In genomic region chr17:38676706-38677504, GRCh38 we compare ENCODE assay signal across 1 cellular context.
TF ChIP-seq lines count a peak whose summit lies in the region.

No MANE protein-coding gene starts in this region.

TF ChIP-seq in HepG2, 621 proteins besides CTCF, POLR2A, EP300 and RAD21 (continued from another document and continues in another):
- TF ChIP-seq ZNF382 (CRISPR knock-in tag; IDR thresholded peaks at IDR 0.05; ENCODE audit: borderline replicate concordance) = no peak
- TF ChIP-seq EEA1 (CRISPR knock-in tag; IDR thresholded peaks at IDR 0.05; ENCODE audit: borderline replicate concordance) = no peak
- TF ChIP-seq FOXO1 (CRISPR knock-in tag; IDR thresholded peaks at IDR 0.05) = peak; percentile 57
- TF ChIP-seq ZNF589 (CRISPR knock-in tag; conservative IDR thresholded peaks at IDR 0.05) = no peak; the same call in 1 of the 2 replicates
- TF ChIP-seq MYPOP (CRISPR knock-in tag; IDR thresholded peaks at IDR 0.05) = 0 out of 2 replicates have a peak, but pooled peaks have one; percentile 31
- TF ChIP-seq ZNF615 (CRISPR knock-in tag; IDR thresholded peaks at IDR 0.05; ENCODE audit: borderline replicate concordance) = no peak
- TF ChIP-seq NR3C1 (CRISPR knock-in tag; IDR thresholded peaks at IDR 0.05) = no peak
- no peak for TF ChIP-seq ZMAT3 (CRISPR knock-in tag; conservative IDR thresholded peaks at IDR 0.05)
- peak; percentile 70; the same call in 1 of the 2 replicates for TF ChIP-seq POGK (CRISPR knock-in tag; conservative IDR thresholded peaks at IDR 0.05)
- 0 out of 2 replicates have a peak, but pooled peaks have one; percentile 16 for TF ChIP-seq DR1 (CRISPR knock-in tag; IDR thresholded peaks at IDR 0.05)
- TF ChIP-seq ZSCAN20 (CRISPR knock-in tag; IDR thresholded peaks at IDR 0.05; ENCODE audit: borderline replicate concordance) = no peak
- TF ChIP-seq ZNF232 (CRISPR knock-in tag; IDR thresholded peaks at IDR 0.05; ENCODE audit: borderline replicate concordance) = no peak
- no peak for TF ChIP-seq ZSCAN29 (CRISPR knock-in tag; conservative IDR thresholded peaks at IDR 0.05)
- peak; percentile 28; the same call in 1 of the 2 replicates for TF ChIP-seq PHF8 (CRISPR knock-in tag; IDR thresholded peaks at IDR 0.05)
- no peak for TF ChIP-seq SMAD9 (CRISPR knock-in tag; IDR thresholded peaks at IDR 0.05)
- TF ChIP-seq ZFYVE20 (CRISPR knock-in tag; IDR thresholded peaks at IDR 0.05; ENCODE audit: borderline replicate concordance, low read depth) = no peak
- TF ChIP-seq PREB (CRISPR knock-in tag; IDR thresholded peaks at IDR 0.05) = no peak
- TF ChIP-seq CCDC6 (CRISPR knock-in tag; IDR thresholded peaks at IDR 0.05) = 0 out of 2 replicates have a peak, but pooled peaks have one; percentile 36
- no peak for TF ChIP-seq ZNF34 (CRISPR knock-in tag; IDR thresholded peaks at IDR 0.05; ENCODE audit: borderline replicate concordance)
- TF ChIP-seq ZNF569 (CRISPR knock-in tag; IDR thresholded peaks at IDR 0.05; ENCODE audit: borderline replicate concordance) = no peak
- no peak for TF ChIP-seq SNAI1 (CRISPR knock-in tag; IDR thresholded peaks at IDR 0.05; ENCODE audit: borderline replicate concordance)
- TF ChIP-seq ATRX (CRISPR knock-in tag; IDR thresholded peaks at IDR 0.05; ENCODE audit: borderline replicate concordance) = no peak
- no peak for TF ChIP-seq MED8 (CRISPR knock-in tag; IDR thresholded peaks at IDR 0.05; ENCODE audit: insufficient replicate concordance)
- TF ChIP-seq CBFB (CRISPR knock-in tag; IDR thresholded peaks at IDR 0.05) = peak; percentile 71; the same call in 1 of the 2 replicates
- no peak for TF ChIP-seq RNF219 (CRISPR knock-in tag; IDR thresholded peaks at IDR 0.05)
- no peak for TF ChIP-seq ZNF776 (CRISPR knock-in tag; IDR thresholded peaks at IDR 0.05)
- no peak for TF ChIP-seq NFRKB (IDR thresholded peaks at IDR 0.05)
- TF ChIP-seq CENPX (CRISPR knock-in tag; IDR thresholded peaks at IDR 0.05) = no peak
- TF ChIP-seq RBFOX2 (IDR thresholded peaks at IDR 0.05; ENCODE audit: low read depth, low read length) = no peak
- no peak for TF ChIP-seq KIAA2018 (CRISPR knock-in tag; IDR thresholded peaks at IDR 0.05; ENCODE audit: borderline replicate concordance)
- no peak for TF ChIP-seq NFE2L2 (IDR thresholded peaks at IDR 0.05; ENCODE audit: low read length)
- peak; percentile 45; the same call in 1 of the 2 replicates for TF ChIP-seq PAXIP1 (CRISPR knock-in tag; conservative IDR thresholded peaks at IDR 0.05)
- no peak for TF ChIP-seq HNRNPK (IDR thresholded peaks at IDR 0.05; ENCODE audit: low read depth, low read length, poor library complexity, severe bottlenecking)
- TF ChIP-seq SUZ12 (IDR thresholded peaks at IDR 0.05; ENCODE audit: low read depth, low read length) = no peak
- no peak for TF ChIP-seq ZNF747 (CRISPR knock-in tag; IDR thresholded peaks at IDR 0.05; ENCODE audit: borderline replicate concordance)
- peak; percentile 65; the same call in 1 of the 2 replicates for TF ChIP-seq ZNF691 (CRISPR knock-in tag; IDR thresholded peaks at IDR 0.05; ENCODE audit: borderline replicate concordance, low read depth)
- no peak for TF ChIP-seq TOE1 (CRISPR knock-in tag; IDR thresholded peaks at IDR 0.05)
- TF ChIP-seq NONO (IDR thresholded peaks at IDR 0.05) = no peak
- TF ChIP-seq NONO (CRISPR knock-in tag; conservative IDR thresholded peaks at IDR 0.05) = 0 out of 2 replicates have a peak, but pooled peaks have one; percentile 66
- TF ChIP-seq ZFP36L1 (CRISPR knock-in tag; IDR thresholded peaks at IDR 0.05) = no peak
- no peak for TF ChIP-seq ZNF138 (CRISPR knock-in tag; IDR thresholded peaks at IDR 0.05; ENCODE audit: low read depth)
- peak; percentile 28; the same call in 1 of the 2 replicates for TF ChIP-seq SP5 (CRISPR knock-in tag; IDR thresholded peaks at IDR 0.05; ENCODE audit: borderline replicate concordance, low read depth)
- 0 out of 2 replicates have a peak, but pooled peaks have one; percentile 20 for TF ChIP-seq FOXK2 (IDR thresholded peaks at IDR 0.05)
